ENCODE assay signal across 8 cellular contexts in genomic region chr2:85611705-85612587, GRCh38. TPM values are rescaled to one million over a fixed set of nuclear protein-coding genes. Genes with fewer than 3 reads are reported as not detected.
DNase-seq lines count a peak whose midpoint lies in the region; ATAC-seq and TF ChIP-seq lines count a peak whose summit lies in the region.

C2orf68 (minus strand) TSS chr2:85612066; CDS start chr2:85611984, 82 bp downstream.

- intact Hi-C loops in activated CD4-positive, alpha-beta memory T cell treated with anti-CD3 and anti-CD28 coated beads for 36 hours (cut with micrococcal nuclease) = loop anchor here (1.0 to 10.0 kb wide), 4 partner anchors 9 to 833 kb away; partner anchors contain the start of genes KDM3A, RNF181 and VAMP5
- intact Hi-C loops in lower leg skin (cut with DNase I; ENCODE audit: low total_unique reads) = no loop called here

- H3K4me3 Mint-ChIP-seq in activated CD4-positive, alpha-beta memory T cell treated with anti-CD3 and anti-CD28 coated beads for 36 hours = peak within 1 kb of the TSS; percentile 95

- CTCF ChIA-PET in activated CD4-positive, alpha-beta memory T cell treated with anti-CD3 and anti-CD28 coated beads for 36 hours (lab: Charles Lee) = interaction anchor here (1.0 to 1.7 kb wide), 2 partner anchors 10 to 25 kb away, joined by 5 to 9 read pairs; partner anchors contain the start of gene TMEM150A

- DNase-seq in CD1c-positive myeloid dendritic cell (ENCODE audit: extremely low spot score) = peak; percentile 91
- DNase-seq in GM19240 (ENCODE audit: insufficient read length, low spot score) = peak; percentile 81
- peak; percentile 90 for DNase-seq in NCI-H774 (lab: John Stamatoyannopoulos, UW)
- peak; percentile 94 for DNase-seq in activated CD4-positive, alpha-beta memory T cell treated with anti-CD3 and anti-CD28 coated beads for 36 hours
- peak; percentile 65 to 87 for DNase-seq in dermis microvascular lymphatic vessel endothelial cell (ENCODE audit: low read depth in 2 of 2)
- DNase-seq in lower leg skin (ENCODE audit: low spot score in 2 of 2) = peak; percentile 88 to 98
- DNase-seq in stimulated activated CD4-positive, alpha-beta T cell treated with anti-CD3 and anti-CD28 coated beads, Interleukin-4, amount 100 ng/mL, for 48 hours (ENCODE audit: low read depth in 2 of 2) = peak; percentile 83 to 87

- peak; percentile 68 for ATAC-seq in HG03457 (IDR thresholded peaks at IDR 0.05; ENCODE audit: unreplicated experiment)

- TF ChIP-seq POLR2A in lower leg skin (IDR thresholded peaks at IDR 0.05) = no peak

- H3K36me3 Mint-ChIP-seq in activated CD4-positive, alpha-beta memory T cell treated with anti-CD3 and anti-CD28 coated beads for 36 hours = peaks cover 20% of the 10 kb centered on the region

- WGBS in lower leg skin, 2 donors = 9 to 13% methylated on average over 49 to 58 of the region's 73 CpGs

- peaks cover 29% of the 10 kb centered on the region for H3K4me1 Mint-ChIP-seq in activated CD4-positive, alpha-beta memory T cell treated with anti-CD3 and anti-CD28 coated beads for 36 hours (ENCODE audit: low read depth)

- H3K27me3 Mint-ChIP-seq in activated CD4-positive, alpha-beta memory T cell treated with anti-CD3 and anti-CD28 coated beads for 36 hours = no peaks in the 10 kb centered on the region

- no peak for TF ChIP-seq CTCF in lower leg skin (IDR thresholded peaks at IDR 0.05)

- POLR2A ChIA-PET in activated CD4-positive, alpha-beta memory T cell treated with anti-CD3 and anti-CD28 coated beads for 36 hours (lab: Charles Lee) = interaction anchor here (0.6 to 2.9 kb wide), 10 partner anchors 9 to 193 kb away, joined by 3 to 12 read pairs (median 4); partner anchors contain the start of genes MAT2A, RNF181 and TMEM150A

- peak within 1 kb of the TSS; percentile 84 for H3K4me3 ChIP-seq in lower leg skin (ENCODE audit: low read depth, poor library complexity, severe bottlenecking)

- H3K9me3 Mint-ChIP-seq in activated CD4-positive, alpha-beta memory T cell treated with anti-CD3 and anti-CD28 coated beads for 36 hours = no peaks in the 10 kb centered on the region

- H3K27ac Mint-ChIP-seq in activated CD4-positive, alpha-beta memory T cell treated with anti-CD3 and anti-CD28 coated beads for 36 hours = peak within 1 kb of the TSS; percentile 91

RNA-seq across cellular contexts. Expression of gene C2orf68, which starts in this region (rescaled TPM):
- total RNA-seq in activated CD4-positive, alpha-beta memory T cell treated with anti-CD3 and anti-CD28 coated beads for 36 hours = 10 to 100 TPM; 36.3 to 39.1 TPM
- 16.6 and 20.7 TPM in 2 replicates for total RNA-seq in dermis microvascular lymphatic vessel endothelial cell
- total RNA-seq in lower leg skin = 10 to 100 TPM; 15.1 to 41.1 (median 19.0) TPM

Comparison
In these comparisons a context has a peak if more than half of its experiments do, and no peak if none do; other contexts are left out.
1. Peak in every context shown above with its lines: DNase-seq, ATAC-seq and H3K4me3 ChIP-seq.